In genomic region chr6:129478379-129478778, GRCh38 we compare ENCODE assay signal across 35 cellular contexts.
"Had no signal": no experiment of that assay in that cellular context is flagged by ENCODE, and none has a peak within 500 bp of the region (broad histone marks: within the 10 kb centered on the region; RNA-seq: fewer than 3 reads in every experiment).

No MANE protein-coding gene starts in this region.

- H3K27me3 Mint-ChIP-seq: activated CD4-positive, alpha-beta memory T cell treated with anti-CD3 and anti-CD28 coated beads, Interleukin-2, amount 10 ng/mL, durations not matched to agents 7 days and 5 days; activated CD4-positive, alpha-beta T cell treated with anti-CD3 and anti-CD28 coated beads, Interleukin-2, amount 10 ng/mL, durations not matched to agents 7 days and 5 days; activated CD8-positive, alpha-beta memory T cell treated with anti-CD3 and anti-CD28 coated beads, Interleukin-2, amount 10 ng/mL, durations not matched to agents 7 days and 5 days; activated naive CD4-positive, alpha-beta T cell treated with anti-CD3 and anti-CD28 coated beads, Interleukin-2, amount 10 ng/mL, durations not matched to agents 7 days and 5 days; activated naive CD4-positive, alpha-beta T cell treated with anti-CD3 and anti-CD28 coated beads, Interleukin-2, amount 50 U/mL, for 24 hours; activated naive CD8-positive, alpha-beta T cell; activated naive CD8-positive, alpha-beta T cell treated with anti-CD3 and anti-CD28 coated beads, Interleukin-2, amount 10 ng/mL, durations not matched to agents 7 days and 5 days; activated naive CD8-positive, alpha-beta T cell treated with anti-CD3 and anti-CD28 coated beads, Interleukin-2, amount 50 U/mL, for 24 hours; activated T-cell treated with anti-CD3 and anti-CD28 coated beads, Interleukin-2, amount 50 U/mL, for 24 hours had no signal

- H3K4me1 Mint-ChIP-seq: activated B cell treated with CpG ODN at 0.5 μM for 24 hours; activated CD4-positive, alpha-beta memory T cell treated with anti-CD3 and anti-CD28 coated beads, Interleukin-2, amount 10 ng/mL, durations not matched to agents 7 days and 5 days; activated CD4-positive, alpha-beta T cell treated with anti-CD3 and anti-CD28 coated beads, Interleukin-2, amount 10 ng/mL, durations not matched to agents 7 days and 5 days; activated CD8-positive, alpha-beta memory T cell treated with anti-CD3 and anti-CD28 coated beads, Interleukin-2, amount 10 ng/mL, durations not matched to agents 7 days and 5 days; activated naive CD4-positive, alpha-beta T cell treated with anti-CD3 and anti-CD28 coated beads, Interleukin-2, amount 10 ng/mL, durations not matched to agents 7 days and 5 days; activated naive CD4-positive, alpha-beta T cell treated with anti-CD3 and anti-CD28 coated beads, Interleukin-2, amount 50 U/mL, for 24 hours; activated naive CD8-positive, alpha-beta T cell treated with anti-CD3 and anti-CD28 coated beads, Interleukin-2, amount 10 ng/mL, durations not matched to agents 7 days and 5 days; activated naive CD8-positive, alpha-beta T cell treated with anti-CD3 and anti-CD28 coated beads, Interleukin-2, amount 50 U/mL, for 24 hours had no signal

- H3K9me3 Mint-ChIP-seq: activated B cell treated with CpG ODN at 0.5 μM for 24 hours; activated CD4-positive, alpha-beta memory T cell treated with anti-CD3 and anti-CD28 coated beads, Interleukin-2, amount 10 ng/mL, durations not matched to agents 7 days and 5 days; activated CD4-positive, alpha-beta T cell treated with anti-CD3 and anti-CD28 coated beads, Interleukin-2, amount 10 ng/mL, durations not matched to agents 7 days and 5 days; activated naive CD4-positive, alpha-beta T cell treated with anti-CD3 and anti-CD28 coated beads, Interleukin-2, amount 10 ng/mL, durations not matched to agents 7 days and 5 days; activated naive CD4-positive, alpha-beta T cell treated with anti-CD3 and anti-CD28 coated beads, Interleukin-2, amount 50 U/mL, for 24 hours; activated naive CD8-positive, alpha-beta T cell treated with anti-CD3 and anti-CD28 coated beads, Interleukin-2, amount 50 U/mL, for 24 hours; activated T-cell treated with anti-CD3 and anti-CD28 coated beads, Interleukin-2, amount 50 U/mL, for 24 hours; activated T-helper 2 cell treated with anti-CD3 and anti-CD28 coated beads, Interferon-gamma antibody, Interleukin-2, Interleukin-4, amounts not matched to agents 10 μg/mL and 5 μg/mL and 100 μg/mL, durations not matched to agents 14 hours and 24 hours and 36 hours; T-helper 1 cell treated with Interleukin-12 subunit alpha and Interleukin-12 subunit beta and Interleukin-4 antibody, amounts not matched to agents 30 μg/mL and 1 μg/mL, for 36 hours; T-helper 2 cell treated with Interferon-gamma antibody and Interleukin-4, amounts not matched to agents 5 μg/mL and 100 μg/mL, for 36 hours had no signal

- H3K36me3 ChIP-seq: ascending aorta, brain microvascular endothelial cell, breast epithelium had no signal

- H3K27ac ChIP-seq: ascending aorta, body of pancreas, brain microvascular endothelial cell, breast epithelium, VCaP had no signal

- H3K4me3 ChIP-seq: ascending aorta, body of pancreas, breast epithelium had no signal

- H3K4me3 Mint-ChIP-seq: activated B cell treated with CpG ODN at 0.5 μM for 24 hours; activated CD4-positive, alpha-beta memory T cell treated with anti-CD3 and anti-CD28 coated beads, Interleukin-2, amount 10 ng/mL, durations not matched to agents 7 days and 5 days; activated CD4-positive, alpha-beta T cell treated with anti-CD3 and anti-CD28 coated beads, Interleukin-2, amount 10 ng/mL, durations not matched to agents 7 days and 5 days; activated CD8-positive, alpha-beta memory T cell treated with anti-CD3 and anti-CD28 coated beads, Interleukin-2, amount 10 ng/mL, durations not matched to agents 7 days and 5 days; activated CD8-positive, alpha-beta T cell treated with anti-CD3 and anti-CD28 coated beads, Interleukin-2, amount 10 ng/mL, durations not matched to agents 7 days and 5 days; activated naive CD4-positive, alpha-beta T cell treated with anti-CD3 and anti-CD28 coated beads, Interleukin-2, amount 10 ng/mL, durations not matched to agents 7 days and 5 days; activated naive CD4-positive, alpha-beta T cell treated with anti-CD3 and anti-CD28 coated beads, Interleukin-2, amount 50 U/mL, for 24 hours; activated naive CD8-positive, alpha-beta T cell; activated naive CD8-positive, alpha-beta T cell treated with anti-CD3 and anti-CD28 coated beads, Interleukin-2, amount 10 ng/mL, durations not matched to agents 7 days and 5 days; activated naive CD8-positive, alpha-beta T cell treated with anti-CD3 and anti-CD28 coated beads, Interleukin-2, amount 50 U/mL, for 24 hours; activated T-cell treated with anti-CD3 and anti-CD28 coated beads, Interleukin-2, amount 50 U/mL, for 24 hours; T-helper 1 cell treated with Interleukin-12 subunit alpha and Interleukin-12 subunit beta and Interleukin-4 antibody, amounts not matched to agents 30 μg/mL and 1 μg/mL, for 36 hours; T-helper 2 cell treated with Interferon-gamma antibody and Interleukin-4, amounts not matched to agents 5 μg/mL and 100 μg/mL, for 36 hours had no signal

- H3K27ac Mint-ChIP-seq: activated B cell treated with CpG ODN at 0.5 μM for 24 hours; activated CD4-positive, alpha-beta memory T cell treated with anti-CD3 and anti-CD28 coated beads, Interleukin-2, amount 10 ng/mL, durations not matched to agents 7 days and 5 days; activated CD4-positive, alpha-beta T cell treated with anti-CD3 and anti-CD28 coated beads, Interleukin-2, amount 10 ng/mL, durations not matched to agents 7 days and 5 days; activated CD8-positive, alpha-beta memory T cell treated with anti-CD3 and anti-CD28 coated beads, Interleukin-2, amount 10 ng/mL, durations not matched to agents 7 days and 5 days; activated CD8-positive, alpha-beta T cell treated with anti-CD3 and anti-CD28 coated beads, Interleukin-2, amount 10 ng/mL, durations not matched to agents 7 days and 5 days; activated naive CD4-positive, alpha-beta T cell treated with anti-CD3 and anti-CD28 coated beads, Interleukin-2, amount 10 ng/mL, durations not matched to agents 7 days and 5 days; activated naive CD4-positive, alpha-beta T cell treated with anti-CD3 and anti-CD28 coated beads, Interleukin-2, amount 50 U/mL, for 24 hours; activated naive CD8-positive, alpha-beta T cell; activated naive CD8-positive, alpha-beta T cell treated with anti-CD3 and anti-CD28 coated beads, Interleukin-2, amount 10 ng/mL, durations not matched to agents 7 days and 5 days; activated naive CD8-positive, alpha-beta T cell treated with anti-CD3 and anti-CD28 coated beads, Interleukin-2, amount 50 U/mL, for 24 hours; activated T-cell treated with anti-CD3 and anti-CD28 coated beads, Interleukin-2, amount 50 U/mL, for 24 hours; activated T-helper 2 cell treated with anti-CD3 and anti-CD28 coated beads, Interferon-gamma antibody, Interleukin-2, Interleukin-4, amounts not matched to agents 10 μg/mL and 5 μg/mL and 100 μg/mL, durations not matched to agents 14 hours and 24 hours and 36 hours; T-helper 1 cell treated with Interleukin-12 subunit alpha and Interleukin-12 subunit beta and Interleukin-4 antibody, amounts not matched to agents 30 μg/mL and 1 μg/mL, for 36 hours; T-helper 2 cell treated with Interferon-gamma antibody and Interleukin-4, amounts not matched to agents 5 μg/mL and 100 μg/mL, for 36 hours had no signal

- DNase-seq: activated B cell treated with CpG ODN at 0.5 μM for 24 hours; activated CD4-positive, alpha-beta memory T cell treated with anti-CD3 and anti-CD28 coated beads, Interleukin-2, amount 10 ng/mL, durations not matched to agents 7 days and 5 days; activated CD4-positive, alpha-beta T cell treated with anti-CD3 and anti-CD28 coated beads for 4 hours; activated CD4-positive, alpha-beta T cell treated with anti-CD3 and anti-CD28 coated beads, Interleukin-2, amount 10 ng/mL, durations not matched to agents 7 days and 5 days; activated CD4-positive, alpha-beta T cell treated with anti-CD3 and anti-CD28 coated beads, Interleukin-2, amount 50 U/mL, for 48 hours; activated CD4-positive, CD25-positive, alpha-beta regulatory T cell treated with anti-CD3 and anti-CD28 coated beads, Interleukin-2, amount 50 U/mL, for 72 hours; activated CD8-positive, alpha-beta memory T cell treated with anti-CD3 and anti-CD28 coated beads for 24 hours; activated CD8-positive, alpha-beta memory T cell treated with anti-CD3 and anti-CD28 coated beads, Interleukin-2, amount 10 ng/mL, durations not matched to agents 7 days and 5 days; activated CD8-positive, alpha-beta memory T cell treated with anti-CD3 and anti-CD28 coated beads, Interleukin-2, amount 50 U/mL, for 48 hours; activated CD8-positive, alpha-beta T cell treated with anti-CD3 and anti-CD28 coated beads, Interleukin-2, amount 10 ng/mL, durations not matched to agents 7 days and 5 days; activated effector memory CD4-positive, alpha-beta T cell treated with Interleukin-2 at 50 U/mL for 16 hours; activated gamma-delta T cell; activated naive CD4-positive, alpha-beta T cell treated with anti-CD3 and anti-CD28 coated beads, Interleukin-2, amount 10 ng/mL, durations not matched to agents 7 days and 5 days; activated naive CD4-positive, alpha-beta T cell treated with Interleukin-2 at 50 U/mL for 16 hours; activated naive CD8-positive, alpha-beta T cell treated with anti-CD3 and anti-CD28 coated beads, Interleukin-2, amount 10 ng/mL, durations not matched to agents 7 days and 5 days; activated naive CD8-positive, alpha-beta T cell treated with anti-CD3 and anti-CD28 coated beads, Interleukin-2, amount 50 U/mL, for 24 hours; activated T-cell treated with anti-CD3 and anti-CD28 coated beads, Interleukin-2, amount 50 U/mL, for 24 hours; activated T-cell treated with anti-CD3 and anti-CD28 coated beads, Interleukin-2, amount 50 U/mL, for 48 hours; amygdala; anterior cingulate cortex; body of pancreas; brain microvascular endothelial cell; central memory CD4-positive, alpha-beta T cell; T-helper 1 cell; T-helper 2 cell; T-helper 9 cell had no signal

- H3K4me1 ChIP-seq: ascending aorta, breast epithelium had no signal

- H3K36me3 Mint-ChIP-seq: activated CD8-positive, alpha-beta memory T cell treated with anti-CD3 and anti-CD28 coated beads, Interleukin-2, amount 10 ng/mL, durations not matched to agents 7 days and 5 days; activated naive CD4-positive, alpha-beta T cell treated with anti-CD3 and anti-CD28 coated beads, Interleukin-2, amount 10 ng/mL, durations not matched to agents 7 days and 5 days; activated naive CD4-positive, alpha-beta T cell treated with anti-CD3 and anti-CD28 coated beads, Interleukin-2, amount 50 U/mL, for 24 hours; activated naive CD8-positive, alpha-beta T cell had no signal

- H3K9me3 ChIP-seq: ascending aorta, body of pancreas, breast epithelium had no signal

- ATAC-seq: activated CD8-positive, alpha-beta memory T cell treated with anti-CD3 and anti-CD28 coated beads, Interleukin-2, amount 10 ng/mL, durations not matched to agents 7 days and 5 days; activated CD8-positive, alpha-beta T cell treated with anti-CD3 and anti-CD28 coated beads, Interleukin-2, amount 10 ng/mL, durations not matched to agents 7 days and 5 days; activated naive CD8-positive, alpha-beta T cell treated with anti-CD3 and anti-CD28 coated beads, Interleukin-2, amount 50 U/mL, for 24 hours; body of pancreas had no signal

- H3K27me3 ChIP-seq: ascending aorta, body of pancreas, brain microvascular endothelial cell, breast epithelium had no signal

- FAIRE-seq: TTC549 had no signal
